In the genomic region with DNA sequence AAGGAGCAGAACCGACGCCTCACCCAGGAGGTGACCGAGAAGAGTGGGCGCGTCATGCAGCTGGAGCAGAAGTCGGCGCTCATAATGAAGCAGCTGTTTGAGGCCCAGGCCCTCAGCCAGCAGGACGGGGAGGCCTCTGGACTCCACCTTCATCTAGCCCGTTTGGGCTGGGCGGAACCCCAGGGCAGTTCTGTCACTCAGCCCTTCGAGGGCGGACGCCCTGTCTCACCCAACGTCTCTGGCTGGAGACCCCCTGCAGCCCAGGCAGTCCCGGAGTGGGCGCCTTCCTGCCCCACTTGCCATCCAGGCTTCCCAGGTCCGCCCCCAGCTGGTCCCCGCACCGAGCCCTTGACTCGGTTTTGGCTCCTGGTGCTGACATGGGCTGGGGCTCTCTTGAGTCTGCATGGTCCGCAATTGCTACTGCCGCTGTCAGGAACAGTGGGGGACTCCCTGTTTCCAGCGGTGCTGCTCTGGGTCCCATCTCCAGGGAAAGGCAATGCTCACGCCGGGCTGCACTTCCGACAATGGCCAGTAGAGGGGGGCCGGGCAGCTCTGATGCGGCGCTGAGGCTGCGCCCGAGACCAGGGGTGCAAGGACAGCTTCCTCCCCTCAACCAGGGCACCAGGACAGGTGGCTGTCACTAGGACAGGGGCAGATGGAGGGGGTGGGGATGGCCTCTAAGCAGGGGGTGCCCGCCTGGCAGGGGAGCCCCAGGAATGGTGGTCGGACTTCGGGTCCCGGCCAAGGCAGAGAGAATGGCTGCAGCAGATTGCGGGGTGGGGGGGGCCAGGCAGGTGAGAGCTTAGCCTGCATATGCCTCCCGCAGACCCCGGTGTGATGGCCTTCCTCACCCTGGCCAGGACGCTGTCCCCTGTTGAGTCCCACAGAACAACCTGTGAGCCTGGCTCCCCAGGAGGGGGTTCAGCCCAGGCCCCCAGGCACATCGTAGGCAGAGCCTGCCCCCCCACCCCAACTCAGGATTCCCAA, we compare ENCODE assay signal across 8 cellular contexts.
DNase-seq lines count a peak whose midpoint lies in the region; ATAC-seq, FAIRE-seq and TF ChIP-seq lines count a peak whose summit lies in the region.

No MANE protein-coding gene starts in this region.

- TF ChIP-seq CTCF in AG09309 (IDR thresholded peaks at IDR 0.05; ENCODE audit: control insufficient read depth, insufficient read depth, low read depth, low read length, missing control alignments): peak; percentile 97
- peak; percentile 95 for TF ChIP-seq CTCF in bronchial epithelial cell (IDR thresholded peaks at IDR 0.05; ENCODE audit: insufficient read depth, low read length, severe bottlenecking)

- H3K4me3 ChIP-seq in AG09309 (ENCODE audit: control insufficient read depth, low read depth, low read length) (no peak overlapping the region), bronchial epithelial cell (ENCODE audit: low read depth, low read length) (no peak overlapping the region)

- FAIRE-seq in GM19239 (lab: Jason Lieb, UNC): no peak
- FAIRE-seq in bronchial epithelial cell (lab: Jason Lieb, UNC): no peak

- no peaks in the 10 kb centered on the region for H3K27me3 ChIP-seq in bronchial epithelial cell (ENCODE audit: control insufficient read depth, insufficient read depth, low read length)

- no peak for ATAC-seq in GM18861 (IDR thresholded peaks at IDR 0.05; ENCODE audit: unreplicated experiment)

- H3K36me3 ChIP-seq in bronchial epithelial cell (ENCODE audit: control insufficient read depth, insufficient read depth, low read length): peaks cover 18% of the 10 kb centered on the region

- no peak for DNase-seq in AG09309 (ENCODE audit: low read depth)
- peak; percentile 95 for DNase-seq in GM19239 (ENCODE audit: insufficient read length, low spot score)
- peak; percentile 31 for DNase-seq in M059J (ENCODE audit: low read depth)
- peak; percentile 31 for DNase-seq in activated CD4-positive, CD25-positive, alpha-beta regulatory T cell treated with anti-CD3 and anti-CD28 coated beads, Interleukin-2, amount 50 U/mL, for 16 hours (ENCODE audit: low read depth, low spot score)
- peak; percentile 10 for DNase-seq in bronchial epithelial cell (ENCODE audit: low read depth)
- DNase-seq in kidney tubule cell (ENCODE audit: low spot score): peak; percentile 56
- DNase-seq in stimulated activated CD4-positive, alpha-beta T cell treated with anti-CD3 and anti-CD28 coated beads, Interleukin-2, amount 100 ng/mL, for 24 hours: peak; percentile 82 to 84
